7 cellular contexts compared by ENCODE assay signal in the genomic region with DNA sequence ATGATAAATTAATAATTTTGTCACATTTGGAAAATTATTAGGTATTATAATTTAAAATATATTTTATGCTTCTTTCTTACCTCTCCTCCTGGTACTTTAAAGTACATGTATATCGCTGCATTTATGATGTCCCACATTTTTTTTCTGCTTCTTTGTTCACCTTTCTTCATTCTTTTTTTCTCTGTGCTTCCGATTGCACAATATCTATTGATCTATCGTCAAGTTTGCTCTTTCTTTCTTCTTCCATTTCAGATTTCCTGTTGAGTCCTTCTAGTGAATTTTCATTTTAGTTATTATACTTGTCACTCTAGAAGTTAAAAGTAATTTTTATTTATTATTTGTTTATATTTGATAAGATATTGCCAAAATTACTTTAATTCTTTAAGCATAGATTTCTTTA.
"Had no signal": no experiment of that assay in that cellular context is flagged by ENCODE, and none has a peak within 500 bp of the region (broad histone marks: within the 10 kb centered on the region; RNA-seq: fewer than 3 reads in every experiment).

No MANE protein-coding gene starts in this region.

- DNase-seq: H7, HFFc6, KG1 had no signal

- H2AFZ ChIP-seq: GM23338 had no signal

- H3K4me2 ChIP-seq: GM23338 had no signal

- H3K4me1 ChIP-seq: HAP-1 had no signal

- H3K9me3 ChIP-seq: HAP-1 had no signal

- H3K4me3 ChIP-seq: GM23338, HAP-1, K562 had no signal

- H3K27ac Mint-ChIP-seq: HFFc6 had no signal

- H3K36me3 ChIP-seq: HAP-1 had no signal

- H3K4me3 Mint-ChIP-seq: GM23338, HFFc6 had no signal

- H3K4me1 Mint-ChIP-seq: GM23338 had no signal

- ATAC-seq: GM23338, HCT116, K562 had no signal
